1 cellular context compared by ENCODE assay signal in genomic region chr19:1652471-1653299, GRCh38.
TF ChIP-seq lines count a peak whose summit lies in the region.

Gene TCF3, minus strand, starts transcription at chr19:1652615. Its CDS starts 2,367 bp downstream, at chr19:1650248.

TF ChIP-seq in HepG2, 621 proteins besides CTCF, POLR2A, EP300 and RAD21 (continued from another document and continues in another):
- TF ChIP-seq, protein P1, sequence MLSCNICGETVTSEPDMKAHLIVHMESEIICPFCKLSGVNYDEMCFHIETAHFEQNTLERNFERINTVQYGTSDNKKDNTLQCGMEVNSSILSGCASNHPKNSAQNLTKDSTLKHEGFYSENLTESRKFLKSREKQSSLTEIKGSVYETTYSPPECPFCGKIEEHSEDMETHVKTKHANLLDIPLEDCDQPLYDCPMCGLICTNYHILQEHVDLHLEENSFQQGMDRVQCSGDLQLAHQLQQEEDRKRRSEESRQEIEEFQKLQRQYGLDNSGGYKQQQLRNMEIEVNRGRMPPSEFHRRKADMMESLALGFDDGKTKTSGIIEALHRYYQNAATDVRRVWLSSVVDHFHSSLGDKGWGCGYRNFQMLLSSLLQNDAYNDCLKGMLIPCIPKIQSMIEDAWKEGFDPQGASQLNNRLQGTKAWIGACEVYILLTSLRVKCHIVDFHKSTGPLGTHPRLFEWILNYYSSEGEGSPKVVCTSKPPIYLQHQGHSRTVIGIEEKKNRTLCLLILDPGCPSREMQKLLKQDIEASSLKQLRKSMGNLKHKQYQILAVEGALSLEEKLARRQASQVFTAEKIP (CRISPR knock-in tag; IDR thresholded peaks at IDR 0.05; ENCODE audit: borderline replicate concordance) = no peak
- TF ChIP-seq, protein P2, sequence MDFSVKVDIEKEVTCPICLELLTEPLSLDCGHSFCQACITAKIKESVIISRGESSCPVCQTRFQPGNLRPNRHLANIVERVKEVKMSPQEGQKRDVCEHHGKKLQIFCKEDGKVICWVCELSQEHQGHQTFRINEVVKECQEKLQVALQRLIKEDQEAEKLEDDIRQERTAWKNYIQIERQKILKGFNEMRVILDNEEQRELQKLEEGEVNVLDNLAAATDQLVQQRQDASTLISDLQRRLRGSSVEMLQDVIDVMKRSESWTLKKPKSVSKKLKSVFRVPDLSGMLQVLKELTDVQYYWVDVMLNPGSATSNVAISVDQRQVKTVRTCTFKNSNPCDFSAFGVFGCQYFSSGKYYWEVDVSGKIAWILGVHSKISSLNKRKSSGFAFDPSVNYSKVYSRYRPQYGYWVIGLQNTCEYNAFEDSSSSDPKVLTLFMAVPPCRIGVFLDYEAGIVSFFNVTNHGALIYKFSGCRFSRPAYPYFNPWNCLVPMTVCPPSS (IDR thresholded peaks at IDR 0.05) = no peak
- TF ChIP-seq ZNF10 (CRISPR knock-in tag; IDR thresholded peaks at IDR 0.05; ENCODE audit: borderline replicate concordance, low read depth) (no peak), TOPORS (CRISPR knock-in tag; IDR thresholded peaks at IDR 0.05) (no peak), ZNF710 (CRISPR knock-in tag; IDR thresholded peaks at IDR 0.05; ENCODE audit: borderline replicate concordance) (no peak), BRF2 (CRISPR knock-in tag; IDR thresholded peaks at IDR 0.05) (no peak), ZNF264 (CRISPR knock-in tag; IDR thresholded peaks at IDR 0.05) (no peak), ZMAT3 (CRISPR knock-in tag; conservative IDR thresholded peaks at IDR 0.05) (peak; percentile 66; the same call in 1 of the 2 replicates), ZNF691 (CRISPR knock-in tag; IDR thresholded peaks at IDR 0.05; ENCODE audit: borderline replicate concordance, low read depth) (no peak; the same call in 1 of the 2 replicates), SMYD3 (CRISPR knock-in tag; IDR thresholded peaks at IDR 0.05) (no peak), GLI4 (CRISPR knock-in tag; IDR thresholded peaks at IDR 0.05; ENCODE audit: borderline replicate concordance) (0 out of 2 replicates have a peak, but pooled peaks have one; percentile 57), SNAI1 (CRISPR knock-in tag; IDR thresholded peaks at IDR 0.05; ENCODE audit: borderline replicate concordance) (no peak), ZNF274 (CRISPR knock-in tag; IDR thresholded peaks at IDR 0.05) (no peak), ZFP1 (CRISPR knock-in tag; IDR thresholded peaks at IDR 0.05) (no peak), NFIC (IDR thresholded peaks at IDR 0.05; ENCODE audit: low read length) (no peak), DRAP1 (CRISPR knock-in tag; IDR thresholded peaks at IDR 0.05) (peak; percentile 44), GABPB1 (CRISPR knock-in tag; IDR thresholded peaks at IDR 0.05) (peak; percentile 87), HCFC1 (IDR thresholded peaks at IDR 0.05; ENCODE audit: low read depth, low read length) (no peak), PHF21A (CRISPR knock-in tag; IDR thresholded peaks at IDR 0.05) (peak; percentile 78), ZNF362 (CRISPR knock-in tag; IDR thresholded peaks at IDR 0.05; ENCODE audit: borderline replicate concordance) (no peak; the same call in 1 of the 2 replicates), ZNF816 (CRISPR knock-in tag; IDR thresholded peaks at IDR 0.05; ENCODE audit: borderline replicate concordance) (no peak), CERS6 (CRISPR knock-in tag; IDR thresholded peaks at IDR 0.05) (no peak), DPF2 (CRISPR knock-in tag; IDR thresholded peaks at IDR 0.05; ENCODE audit: borderline replicate concordance, low read depth) (no peak), ATF1 (CRISPR knock-in tag; IDR thresholded peaks at IDR 0.05) (peak; percentile 95), ZNF790 (CRISPR knock-in tag; IDR thresholded peaks at IDR 0.05; ENCODE audit: borderline replicate concordance) (0 out of 2 replicates have a peak, but pooled peaks have one; percentile 44), ZNF333 (CRISPR knock-in tag; IDR thresholded peaks at IDR 0.05; ENCODE audit: borderline replicate concordance) (0 out of 2 replicates have a peak, but pooled peaks have one; percentile 76), SNAPC2 (CRISPR knock-in tag; IDR thresholded peaks at IDR 0.05) (no peak), GMEB1 (CRISPR knock-in tag; IDR thresholded peaks at IDR 0.05; ENCODE audit: borderline replicate concordance) (peak; percentile 74), HNF1B (CRISPR knock-in tag; IDR thresholded peaks at IDR 0.05) (no peak), NR1H2 (CRISPR knock-in tag; IDR thresholded peaks at IDR 0.05; ENCODE audit: borderline replicate concordance, low read depth) (no peak), PAF1 (CRISPR knock-in tag; IDR thresholded peaks at IDR 0.05) (no peak), ZMYM4 (CRISPR knock-in tag; IDR thresholded peaks at IDR 0.05) (peak; percentile 51; the same call in 1 of the 2 replicates)
- TF ChIP-seq, protein P3, sequence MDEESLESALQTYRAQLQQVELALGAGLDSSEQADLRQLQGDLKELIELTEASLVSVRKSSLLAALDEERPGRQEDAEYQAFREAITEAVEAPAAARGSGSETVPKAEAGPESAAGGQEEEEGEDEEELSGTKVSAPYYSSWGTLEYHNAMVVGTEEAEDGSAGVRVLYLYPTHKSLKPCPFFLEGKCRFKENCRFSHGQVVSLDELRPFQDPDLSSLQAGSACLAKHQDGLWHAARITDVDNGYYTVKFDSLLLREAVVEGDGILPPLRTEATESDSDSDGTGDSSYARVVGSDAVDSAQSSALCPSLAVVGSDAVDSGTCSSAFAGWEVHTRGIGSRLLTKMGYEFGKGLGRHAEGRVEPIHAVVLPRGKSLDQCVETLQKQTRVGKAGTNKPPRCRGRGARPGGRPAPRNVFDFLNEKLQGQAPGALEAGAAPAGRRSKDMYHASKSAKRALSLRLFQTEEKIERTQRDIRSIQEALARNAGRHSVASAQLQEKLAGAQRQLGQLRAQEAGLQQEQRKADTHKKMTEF (CRISPR knock-in tag; IDR thresholded peaks at IDR 0.05) = peak; percentile 93
- TF ChIP-seq, protein P4, sequence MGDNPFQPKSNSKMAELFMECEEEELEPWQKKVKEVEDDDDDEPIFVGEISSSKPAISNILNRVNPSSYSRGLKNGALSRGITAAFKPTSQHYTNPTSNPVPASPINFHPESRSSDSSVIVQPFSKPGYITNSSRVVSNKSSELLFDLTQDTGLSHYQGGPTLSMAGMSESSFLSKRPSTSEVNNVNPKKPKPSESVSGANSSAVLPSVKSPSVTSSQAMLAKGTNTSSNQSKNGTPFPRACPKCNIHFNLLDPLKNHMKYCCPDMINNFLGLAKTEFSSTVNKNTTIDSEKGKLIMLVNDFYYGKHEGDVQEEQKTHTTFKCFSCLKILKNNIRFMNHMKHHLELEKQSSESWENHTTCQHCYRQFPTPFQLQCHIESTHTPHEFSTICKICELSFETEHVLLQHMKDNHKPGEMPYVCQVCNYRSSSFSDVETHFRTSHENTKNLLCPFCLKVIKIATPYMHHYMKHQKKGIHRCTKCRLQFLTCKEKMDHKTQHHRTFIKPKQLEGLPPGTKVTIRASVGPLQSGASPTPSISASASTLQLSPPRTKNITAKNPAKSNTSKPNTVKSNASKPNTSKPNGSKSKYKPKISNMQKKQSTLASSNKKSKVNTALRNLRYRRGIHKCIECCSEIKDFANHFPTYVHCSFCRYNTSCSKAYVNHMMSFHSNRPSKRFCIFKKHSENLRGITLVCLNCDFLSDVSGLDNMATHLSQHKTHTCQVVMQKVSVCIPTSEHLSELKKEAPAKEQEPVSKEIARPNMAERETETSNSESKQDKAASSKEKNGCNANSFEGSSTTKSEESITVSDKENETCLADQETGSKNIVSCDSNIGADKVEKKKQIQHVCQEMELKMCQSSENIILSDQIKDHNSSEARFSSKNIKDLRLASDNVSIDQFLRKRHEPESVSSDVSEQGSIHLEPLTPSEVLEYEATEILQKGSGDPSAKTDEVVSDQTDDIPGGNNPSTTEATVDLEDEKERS (CRISPR knock-in tag; IDR thresholded peaks at IDR 0.05) = 0 out of 2 replicates have a peak, but pooled peaks have one; percentile 12
- TF ChIP-seq, protein P5, sequence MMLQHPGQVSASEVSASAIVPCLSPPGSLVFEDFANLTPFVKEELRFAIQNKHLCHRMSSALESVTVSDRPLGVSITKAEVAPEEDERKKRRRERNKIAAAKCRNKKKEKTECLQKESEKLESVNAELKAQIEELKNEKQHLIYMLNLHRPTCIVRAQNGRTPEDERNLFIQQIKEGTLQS (CRISPR knock-in tag; IDR thresholded peaks at IDR 0.05) = peak; percentile 93
- TF ChIP-seq, protein P6, sequence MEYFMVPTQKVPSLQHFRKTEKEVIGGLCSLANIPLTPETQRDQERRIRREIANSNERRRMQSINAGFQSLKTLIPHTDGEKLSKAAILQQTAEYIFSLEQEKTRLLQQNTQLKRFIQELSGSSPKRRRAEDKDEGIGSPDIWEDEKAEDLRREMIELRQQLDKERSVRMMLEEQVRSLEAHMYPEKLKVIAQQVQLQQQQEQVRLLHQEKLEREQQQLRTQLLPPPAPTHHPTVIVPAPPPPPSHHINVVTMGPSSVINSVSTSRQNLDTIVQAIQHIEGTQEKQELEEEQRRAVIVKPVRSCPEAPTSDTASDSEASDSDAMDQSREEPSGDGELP (IDR thresholded peaks at IDR 0.05; ENCODE audit: borderline replicate concordance, low read depth) = peak; percentile 27; the same call in 1 of the 2 replicates
